In the genomic region with DNA sequence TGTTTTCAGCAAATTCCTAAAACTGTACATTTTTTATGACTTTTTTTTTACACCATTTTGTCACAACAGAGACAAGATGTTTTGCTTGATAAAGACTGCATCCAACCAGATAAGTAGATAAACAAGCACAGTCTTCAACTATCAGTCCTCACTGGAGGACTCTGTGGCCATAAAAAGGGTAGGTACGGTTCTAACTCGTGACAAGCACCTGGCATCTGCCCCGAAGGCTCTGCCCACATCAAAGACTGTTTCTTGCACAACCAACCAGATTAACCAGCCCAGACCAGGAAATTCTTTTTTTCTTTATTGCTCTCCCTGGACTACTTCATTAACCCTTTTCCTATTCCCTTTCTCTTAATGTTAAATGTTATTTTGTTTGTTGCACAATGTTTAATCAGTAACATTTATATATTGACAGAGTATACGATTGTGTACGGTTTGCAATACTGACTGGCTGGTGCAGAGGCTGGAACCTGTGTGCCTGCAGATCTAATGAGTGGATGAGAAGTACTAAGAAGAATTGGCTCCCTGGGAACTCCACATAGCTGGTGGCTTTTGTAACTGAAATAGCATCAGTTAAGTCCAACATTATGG, we compare ENCODE assay signal across 8 cellular contexts.
DNase-seq lines count a peak whose midpoint lies in the region; ATAC-seq, FAIRE-seq and TF ChIP-seq lines count a peak whose summit lies in the region.

No MANE protein-coding gene starts in this region.

- H2AFZ ChIP-seq in HCT116 (ENCODE audit: low read depth, low read length, poor library complexity, severe bottlenecking) (no peak overlapping the region), GM12878 (ENCODE audit: control insufficient read depth, low read depth, low read length) (no peak overlapping the region)

- peak overlapping the region; percentile 71 for H3K27ac ChIP-seq in HCT116 (ENCODE audit: low read depth, low read length)
- H3K27ac ChIP-seq in GM12878 (ENCODE audit: control insufficient read depth, insufficient read depth), result no peak overlapping the region

- SMC1A ChIA-PET in GM12878 (lab: Charles Lee; ENCODE audit: uncharacterized antibody, unreplicated experiment), result interaction anchor here (0.6 to 3.0 kb wide), 8 partner anchors 9 to 90 kb away, joined by 3 to 15 read pairs (median 4); a partner anchor contains a TSS

- RAD21 ChIA-PET in HCT116 (lab: Charles Lee; ENCODE audit: low non-redundant PET in 1 of 2, low total read pairs in 2 of 2, uncharacterized antibody in 2 of 2, unreplicated experiment in 2 of 2) (interaction anchor here in 1 of 2 experiments (1.3 kb wide), 1 partner anchor 66 kb away, joined by 3 read pairs; no protein-coding TSS in a partner anchor), GM12878 (lab: Charles Lee; ENCODE audit: unreplicated experiment) (interaction anchor here (0.7 to 2.7 kb wide), 3 partner anchors 11 to 75 kb away, joined by 3 to 7 read pairs (median 3); no protein-coding TSS in a partner anchor)

- peak overlapping the region; percentile 39 for H3K9ac ChIP-seq in HCT116 (ENCODE audit: low read length)
- no peak overlapping the region for H3K9ac ChIP-seq in GM12878 (ENCODE audit: control insufficient read depth, insufficient read depth, low read length)

- H3K27ac Mint-ChIP-seq in nephron, result peak overlapping the region; percentile 58 to 80 (median 71)

- H3K36me3 ChIP-seq in HCT116 (ENCODE audit: control insufficient read depth in 1 of 2, insufficient read depth in 2 of 2, low read length in 2 of 2), result no peaks in the 10 kb centered on the region
- no peaks in the 10 kb centered on the region; a peak in 1 of 4 replicates for H3K36me3 ChIP-seq in GM12878 (ENCODE audit: control insufficient read depth in 2 of 2, insufficient read depth in 2 of 2, low read length in 1 of 2)

- TF ChIP-seq EP300 in GM12878 (IDR thresholded peaks at IDR 0.05; ENCODE audit: borderline replicate concordance in 1 of 2, control insufficient read depth in 1 of 2, low read depth in 2 of 2, low read length in 2 of 2), result no peak

- H3K4me1 Mint-ChIP-seq in nephron, result peaks cover 44% of the 10 kb centered on the region

- H3K79me2 ChIP-seq in HCT116 (ENCODE audit: insufficient read depth, low read length) (no peaks in the 10 kb centered on the region; the same call in 1 of the 2 replicates), GM12878 (ENCODE audit: control insufficient read depth, insufficient read depth, low read length) (no peaks in the 10 kb centered on the region)

- no peak overlapping the region for H3K4me3 Mint-ChIP-seq in nephron

- intact Hi-C loops in HCT116 (cut with micrococcal nuclease), result no loop called here
- intact Hi-C loops in GM12878 (cut with micrococcal nuclease; ENCODE audit: unreplicated experiment), result loop anchor here (10.0 kb wide), 1 partner anchor 397 kb away; no protein-coding TSS in a partner anchor

- H3K9me3 Mint-ChIP-seq in nephron, result no peaks in the 10 kb centered on the region

- H3K9me3 ChIP-seq in HCT116 (ENCODE audit: control insufficient read depth in 1 of 2, insufficient read depth in 1 of 2, low read depth in 1 of 2, low read length in 2 of 2) (no peaks in the 10 kb centered on the region), GM12878 (replicated peaks; ENCODE audit: control insufficient read depth, insufficient read depth, low read length) (no peaks in the 10 kb centered on the region)

- no peaks in the 10 kb centered on the region for H3K27me3 ChIP-seq in HCT116 (ENCODE audit: insufficient read depth, low read length)
- H3K27me3 ChIP-seq in GM12878 (replicated peaks in 1 of 2; ENCODE audit: control insufficient read depth in 2 of 2, insufficient read depth in 2 of 2, low read length in 1 of 2), result no peaks in the 10 kb centered on the region

- peaks cover 12% of the 10 kb centered on the region for H3K36me3 Mint-ChIP-seq in nephron (ENCODE audit: low read depth)

- peaks cover 60 to 68% of the 10 kb centered on the region in 2 experiments for H3K4me1 ChIP-seq in HCT116 (ENCODE audit: control insufficient read depth in 1 of 2, insufficient read depth in 2 of 2, low read length in 2 of 2)
- H3K4me1 ChIP-seq in GM12878 (ENCODE audit: control insufficient read depth, insufficient read depth, low read length), result peaks cover 8% of the 10 kb centered on the region

- no TSS peak for BruUV-seq in HCT116 (replicated peaks; lab: Mats Ljungman, UMichigan)
- BruUV-seq in GM12878 (replicated peaks; lab: Mats Ljungman, UMichigan), result no TSS peak

- ATAC-seq in HCT116, result peak; percentile 71
- ATAC-seq in GM12878, result peak; percentile 78
- no peak for ATAC-seq in GM21825 (IDR thresholded peaks at IDR 0.05; ENCODE audit: unreplicated experiment)
- ATAC-seq in GM18502 (IDR thresholded peaks at IDR 0.05; ENCODE audit: poor library complexity, unreplicated experiment), result no peak
- ATAC-seq in HG02885 (IDR thresholded peaks at IDR 0.05; ENCODE audit: poor library complexity, unreplicated experiment), result no peak

- H4K20me1 ChIP-seq in HCT116 (ENCODE audit: insufficient read depth) (no peaks in the 10 kb centered on the region), GM12878 (ENCODE audit: control insufficient read depth, insufficient read depth) (no peaks in the 10 kb centered on the region)

- TF ChIP-seq POLR2A in HCT116 (IDR thresholded peaks at IDR 0.05; ENCODE audit: borderline replicate concordance, extremely low read depth, insufficient read depth, insufficient read length), result no peak
- no peak for TF ChIP-seq POLR2A in GM12878 (IDR thresholded peaks at IDR 0.05; ENCODE audit: low read depth, low read length)

- DNase-seq in HCT116 (ENCODE audit: low read depth, low spot score) (peak; percentile 88), NCI-H69 (lab: John Stamatoyannopoulos, UW) (peak; percentile 75), GM12878 (ENCODE audit: low read depth, low spot score) (no peak), Ammon's horn (ENCODE audit: low spot score) (no peak)

- CTCF ChIA-PET in HCT116 (lab: Charles Lee), result no interaction called here
- CTCF ChIA-PET in GM12878 (lab: Yijun Ruan, JAX), result interaction anchor here (0.6 to 1.2 kb wide), 5 partner anchors 12 to 126 kb away, joined by 3 to 4 read pairs (median 3); no protein-coding TSS in a partner anchor

- no peaks in the 10 kb centered on the region for H3K9me2 ChIP-seq in HCT116 (ENCODE audit: insufficient read depth)

- TF ChIP-seq CTCF in HCT116 (IDR thresholded peaks at IDR 0.05 in 2 of 3, conservative IDR thresholded peaks at IDR 0.05 in 1 of 3; ENCODE audit: borderline replicate concordance in 1 of 3, insufficient read depth in 1 of 3, low read depth in 2 of 3, low read length in 2 of 3) (no peak), GM12878 (IDR thresholded peaks at IDR 0.05 in 2 of 3, conservative IDR thresholded peaks at IDR 0.05 in 1 of 3; ENCODE audit: control insufficient read depth in 2 of 3, extremely low read depth in 1 of 3, insufficient read depth in 1 of 3, low read depth in 3 of 3, low read length in 3 of 3) (no peak), nephron (IDR thresholded peaks at IDR 0.05; ENCODE audit: unreplicated experiment in 3 of 3) (no peak)

- H3K4me2 ChIP-seq in HCT116 (ENCODE audit: low read length) (peak overlapping the region; percentile 71), GM12878 (ENCODE audit: control insufficient read depth, insufficient read depth) (no peak overlapping the region)

- no peak for FAIRE-seq in GM12878 (lab: Jason Lieb, UNC)

- H3K4me3 ChIP-seq in HCT116 (replicated peaks in 1 of 2; ENCODE audit: low read depth in 1 of 2, low read length in 2 of 2) (peak overlapping the region in 1 of 2 experiments; percentile 24; a peak in 2 of 4 replicates), GM12878 (no peak overlapping the region)

- POLR2A ChIA-PET in HCT116 (lab: Charles Lee) (interaction anchor here (0.6 to 2.0 kb wide), 3 partner anchors 41 to 76 kb away, joined by 5 to 7 read pairs (median 6); a partner anchor contains a TSS), GM12878 (lab: Charles Lee) (interaction anchor here (1.4 kb wide), 1 partner anchor 11 kb away, joined by 5 read pairs; no protein-coding TSS in a partner anchor)

- H3K27me3 Mint-ChIP-seq in nephron (ENCODE audit: low read depth), result no peaks in the 10 kb centered on the region

- 32% methylated on average over 5 of the region's 5 CpGs for WGBS in GM12878 (ENCODE audit: insufficient coverage, insufficient replicate concordance, low lambda C conversion rate, missing lambda C conversion rate)

- in situ Hi-C loops in GM12878 (cut with MboI), result no loop called here

- TF ChIP-seq RAD21 in HCT116 (IDR thresholded peaks at IDR 0.05; ENCODE audit: low read depth), result no peak
- TF ChIP-seq RAD21 in GM12878 (IDR thresholded peaks at IDR 0.05; ENCODE audit: insufficient read depth, low read depth, low read length), result no peak

TF ChIP-seq in HCT116, 20 proteins besides CTCF, POLR2A, EP300 and RAD21 (continues in another document):
- TF ChIP-seq CBX3 (IDR thresholded peaks at IDR 0.05; ENCODE audit: low read depth) (peak; percentile 96), EZH2phosphoT487 (IDR thresholded peaks at IDR 0.05; ENCODE audit: borderline replicate concordance) (no peak), TCF7L2 (IDR thresholded peaks at IDR 0.05; ENCODE audit: borderline replicate concordance, extremely low read depth, insufficient read depth, insufficient read length) (peak; percentile 96), FOSL1 (IDR thresholded peaks at IDR 0.05; ENCODE audit: low read depth) (no peak; the same call in 1 of the 2 replicates), EZH2 (IDR thresholded peaks at IDR 0.05) (no peak), POLR2AphosphoS5 (IDR thresholded peaks at IDR 0.05; ENCODE audit: low read depth, low read length) (peak; percentile 64), CEBPB (IDR thresholded peaks at IDR 0.05; ENCODE audit: low read depth) (peak; percentile 100)
- TF ChIP-seq, protein P1, sequence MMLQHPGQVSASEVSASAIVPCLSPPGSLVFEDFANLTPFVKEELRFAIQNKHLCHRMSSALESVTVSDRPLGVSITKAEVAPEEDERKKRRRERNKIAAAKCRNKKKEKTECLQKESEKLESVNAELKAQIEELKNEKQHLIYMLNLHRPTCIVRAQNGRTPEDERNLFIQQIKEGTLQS (IDR thresholded peaks at IDR 0.05), result no peak; the same call in 1 of the 2 replicates

Comparison
In these comparisons a context has a peak if more than half of its experiments do, and no peak if none do; other contexts are left out.
1. ATAC-seq: peak in HCT116 (single experiment) and GM12878 (single experiment); none in GM21825 (single experiment), GM18502 (single experiment) and HG02885 (single experiment).
2. DNase-seq: peak in HCT116 (single experiment) and NCI-H69 (single experiment); none in GM12878 (single experiment) and Ammon's horn (single experiment).